ENCODE assay signal across 8 cellular contexts in the genomic region with DNA sequence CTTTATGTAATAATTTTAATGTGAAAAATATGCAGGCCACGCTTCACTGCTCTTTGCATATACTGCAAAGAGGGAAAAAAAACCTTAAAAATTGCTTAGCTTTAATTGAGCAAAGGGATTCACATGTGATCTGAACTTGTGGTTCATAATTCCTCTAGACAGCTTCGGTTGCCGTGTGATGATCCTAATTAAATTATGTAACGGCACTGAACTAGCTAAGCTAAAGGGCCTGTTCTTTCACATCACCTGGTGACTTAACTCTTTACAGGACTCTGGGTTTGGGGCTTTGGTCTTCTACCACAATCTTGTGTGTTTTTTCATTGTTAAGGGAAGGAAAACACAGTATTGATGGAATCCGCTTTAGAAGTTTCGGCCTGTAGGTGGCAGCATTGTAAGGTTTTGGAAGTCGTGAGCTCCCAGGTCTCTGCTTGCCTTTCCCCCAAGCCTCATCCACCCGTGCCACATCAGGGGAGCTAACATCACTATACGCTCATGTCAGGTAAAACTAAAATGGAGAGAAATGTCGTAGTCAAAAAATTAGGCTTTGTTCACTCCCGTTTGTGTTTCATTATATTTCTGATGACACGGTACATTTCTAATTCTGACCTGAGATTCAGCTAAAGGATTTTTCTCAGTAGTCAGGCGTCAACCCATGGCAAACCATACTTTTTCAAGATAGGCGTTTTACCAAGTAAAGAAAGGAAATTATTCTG.
DNase-seq lines count a peak whose midpoint lies in the region; ATAC-seq and TF ChIP-seq lines count a peak whose summit lies in the region.

No MANE protein-coding gene starts in this region.

- H3K4me3 ChIP-seq in GM06990 (replicated peaks; ENCODE audit: low read depth, low read length) (no peak overlapping the region), WERI-Rb-1 (ENCODE audit: low read depth, low read length) (no peak overlapping the region), dorsolateral prefrontal cortex (peak overlapping the region in 39 of 59 donors; percentile 0 to 43 (median 23))

- no peaks in the 10 kb centered on the region for H3K9me3 ChIP-seq in WERI-Rb-1 (ENCODE audit: severe bottlenecking)

- peak; percentile 75 for TF ChIP-seq CTCF in GM06990 (IDR thresholded peaks at IDR 0.05; ENCODE audit: insufficient read depth, low read length, poor library complexity, severe bottlenecking)
- peak; percentile 76 for TF ChIP-seq CTCF in WERI-Rb-1 (IDR thresholded peaks at IDR 0.05; ENCODE audit: low read depth, low read length)
- TF ChIP-seq CTCF in dorsolateral prefrontal cortex (IDR thresholded peaks at IDR 0.05 in 54 of 56, conservative IDR thresholded peaks at IDR 0.05 in 2 of 56; ENCODE audit: low read depth in 1 of 56, partially characterized antibody in 56 of 56), result peak; percentile 60 to 92 (median 82)

- H3K36me3 ChIP-seq in GM06990 (ENCODE audit: control insufficient read depth, insufficient read depth, low read length) (no peaks in the 10 kb centered on the region), WERI-Rb-1 (no peaks in the 10 kb centered on the region)

- ATAC-seq in HG02610 (IDR thresholded peaks at IDR 0.05; ENCODE audit: unreplicated experiment), result peak; percentile 68

- no peaks in the 10 kb centered on the region; the same call in 1 of the 2 replicates for H3K27me3 ChIP-seq in GM06990 (replicated peaks; ENCODE audit: control insufficient read depth, insufficient read depth, low read length)
- H3K27me3 ChIP-seq in WERI-Rb-1 (ENCODE audit: insufficient read depth, low read depth, severe bottlenecking), result no peaks in the 10 kb centered on the region
- peaks cover 0 to 3% (median 0%) of the 10 kb centered on the region in 45 donors for H3K27me3 ChIP-seq in dorsolateral prefrontal cortex

- intact Hi-C loops in dorsolateral prefrontal cortex (cut with DNase I), result loop anchor here in 1 of 2 donors (10.0 kb wide), 1 partner anchor 163 kb away; no protein-coding TSS in a partner anchor

- H3K27ac ChIP-seq in WERI-Rb-1 (no peak overlapping the region), dorsolateral prefrontal cortex (no peak overlapping the region)

- DNase-seq in GM06990 (ENCODE audit: extremely low read depth, insufficient read length), result no peak
- peak; percentile 50 for DNase-seq in NCI-H2107 (lab: John Stamatoyannopoulos, UW)
- DNase-seq in WERI-Rb-1, result peak; percentile 72
- peak in 9 of 10 donors; percentile 42 to 82 (median 65) for DNase-seq in dorsolateral prefrontal cortex
- peak; percentile 85 to 86 for DNase-seq in lung microvascular endothelial cell (ENCODE audit: low read depth in 2 of 2)
- DNase-seq in stimulated activated CD8-positive, alpha-beta memory T cell treated with anti-CD3 and anti-CD28 coated beads, Interleukin-15, amount 100 ng/mL, for 1 hour (ENCODE audit: low read depth), result peak; percentile 9
- DNase-seq in mesenteric fat pad (ENCODE audit: low spot score), result no peak

Comparison
In these comparisons a context has a peak if more than half of its experiments do, and no peak if none do; other contexts are left out.
1. DNase-seq: peak in NCI-H2107 (single experiment), WERI-Rb-1 (single experiment), dorsolateral prefrontal cortex (9 of 10), lung microvascular endothelial cell (2 of 2) and stimulated activated CD8-positive, alpha-beta memory T cell treated with anti-CD3 and anti-CD28 coated beads, Interleukin-15, amount 100 ng/mL, for 1 hour (single experiment); none in GM06990 (single experiment) and mesenteric fat pad (single experiment).
2. H3K4me3 ChIP-seq: peak in dorsolateral prefrontal cortex (39 of 59); none in GM06990 (single experiment) and WERI-Rb-1 (single experiment).
3. Peak in every context shown above with its lines, with median percentiles within 50 percentile points of each other: CTCF ChIP-seq.